8 cellular contexts compared by ENCODE assay signal in the genomic region with DNA sequence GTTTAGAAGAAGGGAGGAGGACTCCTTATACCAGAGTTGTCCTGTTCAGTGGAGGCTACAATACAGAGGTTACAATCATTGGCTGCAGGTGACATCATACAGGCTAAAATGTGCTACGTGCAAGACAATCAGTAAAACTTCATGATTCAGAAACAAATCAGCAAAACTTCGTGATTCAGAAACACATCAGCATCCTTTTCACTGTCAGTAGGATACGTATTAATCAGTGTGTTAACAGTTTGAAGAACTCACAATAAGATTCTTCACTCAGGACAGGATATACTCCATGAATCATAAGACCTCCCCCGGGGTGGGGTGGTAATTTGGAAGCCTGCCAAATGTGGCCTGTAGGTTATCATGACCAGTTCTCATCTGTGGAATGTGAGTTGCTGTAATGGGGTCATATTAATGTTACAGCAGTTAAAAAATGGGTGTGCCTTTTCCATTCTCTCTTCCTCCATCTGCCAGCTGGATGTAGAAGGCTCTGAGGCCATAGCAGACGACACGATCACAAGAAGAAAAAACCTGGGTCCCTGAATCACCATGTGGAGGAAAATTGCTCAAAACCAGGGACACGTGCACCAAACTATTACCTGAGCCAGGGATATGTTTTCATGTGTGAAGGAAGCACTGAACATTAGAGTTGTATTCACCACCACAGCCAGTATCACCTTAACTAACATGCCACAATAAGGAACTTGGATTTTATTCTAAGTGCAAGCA.
DNase-seq lines count a peak whose midpoint lies in the region; ATAC-seq and TF ChIP-seq lines count a peak whose summit lies in the region.

No MANE protein-coding gene starts in this region.

- H3K9me3 Mint-ChIP-seq in immature natural killer cell, result no peaks in the 10 kb centered on the region

- peak overlapping the region; percentile 18 for H3K9ac ChIP-seq in adipocyte (ENCODE audit: low read length)

- POLR2A ChIA-PET in BJ (lab: Charles Lee), result interaction anchor here (1.2 kb wide), 1 partner anchor 228 kb away, joined by 3 read pairs; no protein-coding TSS in a partner anchor

- no peak for TF ChIP-seq CTCF in BJ (IDR thresholded peaks at IDR 0.05; ENCODE audit: insufficient read depth, low read depth, low read length)
- TF ChIP-seq CTCF in omental fat pad (IDR thresholded peaks at IDR 0.05), result no peak

- no peak overlapping the region for H3K4me3 Mint-ChIP-seq in immature natural killer cell

- H3K9me3 ChIP-seq in adipocyte (ENCODE audit: control insufficient read depth, low read length), result peaks cover 6% of the 10 kb centered on the region

- peaks cover 18% of the 10 kb centered on the region for H3K4me1 ChIP-seq in adipocyte (ENCODE audit: control insufficient read depth, insufficient read depth, low read length)

- no peak overlapping the region for H3K27ac Mint-ChIP-seq in immature natural killer cell

- peaks cover 0 to 5% (median 3%) of the 10 kb centered on the region in 3 donors for H3K36me3 Mint-ChIP-seq in immature natural killer cell

- H3K27me3 Mint-ChIP-seq in immature natural killer cell (ENCODE audit: low read depth in 3 of 3), result peaks cover 1 to 12% (median 7%) of the 10 kb centered on the region in 3 donors

- CTCF ChIA-PET in BJ (lab: Yijun Ruan, JAX), result no interaction called here

- DNase-seq in BJ (ENCODE audit: low read depth), result peak; percentile 93
- peak; percentile 41 for DNase-seq in HT-29 (ENCODE audit: low spot score)
- peak; percentile 67 for DNase-seq in adipocyte (ENCODE audit: low read depth)
- DNase-seq in omental fat pad (ENCODE audit: low spot score), result peak; percentile 38
- DNase-seq in activated gamma-delta T cell treated with Interleukin-2 at 50 U/mL for 16 hours, result no peak
- no peak for DNase-seq in immature natural killer cell
- DNase-seq in NCI-H2029 treated with DMSO at 0.1 percent for 48 hours (lab: John Stamatoyannopoulos, UW), result no peak

- peak; percentile 93 for ATAC-seq in omental fat pad (ENCODE audit: low FRiP score)
- ATAC-seq in GM18867 (IDR thresholded peaks at IDR 0.05; ENCODE audit: unreplicated experiment), result no peak

- H3K27me3 ChIP-seq in BJ (ENCODE audit: control insufficient read depth, insufficient read depth, low read length), result no peaks in the 10 kb centered on the region
- no peaks in the 10 kb centered on the region for H3K27me3 ChIP-seq in adipocyte (replicated peaks; ENCODE audit: control insufficient read depth, insufficient read depth, low read length)

- H3K4me3 ChIP-seq in BJ (ENCODE audit: low read depth, low read length), result no peak overlapping the region
- H3K4me3 ChIP-seq in adipocyte (ENCODE audit: low read length), result peak overlapping the region; percentile 52

- no peaks in the 10 kb centered on the region for H3K4me1 Mint-ChIP-seq in immature natural killer cell

- H3K36me3 ChIP-seq in BJ (ENCODE audit: control insufficient read depth, insufficient read depth, low read length) (no peaks in the 10 kb centered on the region), adipocyte (ENCODE audit: control insufficient read depth, insufficient read depth, low read length, severe bottlenecking) (no peaks in the 10 kb centered on the region)

Comparison
In these comparisons a context has a peak if more than half of its experiments do, and no peak if none do; other contexts are left out.
1. DNase-seq: peak in BJ (single experiment), HT-29 (single experiment), adipocyte (single experiment) and omental fat pad (single experiment); none in activated gamma-delta T cell treated with Interleukin-2 at 50 U/mL for 16 hours (single experiment), immature natural killer cell (0 of 3) and NCI-H2029 treated with DMSO at 0.1 percent for 48 hours (single experiment).